In the genomic region with DNA sequence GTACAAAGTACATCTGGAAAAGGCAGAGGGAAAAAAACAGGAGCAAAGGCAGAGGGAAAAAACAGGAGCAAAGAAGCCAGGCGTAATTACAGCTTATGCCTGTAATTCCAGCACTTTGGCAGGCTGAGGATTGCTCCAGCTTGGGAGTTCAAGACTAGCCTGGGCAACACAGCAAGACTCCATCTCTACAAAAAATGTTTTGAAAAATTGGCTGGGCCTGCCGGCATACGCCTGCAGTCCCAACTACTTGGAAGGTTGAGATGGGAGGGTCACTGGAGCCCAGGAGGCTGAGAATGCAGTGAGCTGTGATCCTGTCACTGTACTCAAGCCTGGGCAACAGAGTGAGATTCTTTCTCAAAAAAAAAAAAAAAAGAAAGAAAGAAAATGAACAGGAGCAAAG, we compare ENCODE assay signal across 36 cellular contexts.
"Had no signal": no experiment of that assay in that cellular context is flagged by ENCODE, and none has a peak within 500 bp of the region (broad histone marks: within the 10 kb centered on the region; RNA-seq: fewer than 3 reads in every experiment).

No MANE protein-coding gene starts in this region.

- H3K9me3 Mint-ChIP-seq: activated B cell treated with CpG ODN at 0.5 μM for 24 hours; activated CD4-positive, alpha-beta memory T cell treated with anti-CD3 and anti-CD28 coated beads for 36 hours; activated CD4-positive, alpha-beta T cell treated with anti-CD3 and anti-CD28 coated beads, Interleukin-2, amount 10 ng/mL, durations not matched to agents 24 days and 14 days; activated CD8-positive, alpha-beta T cell treated with anti-CD3 and anti-CD28 coated beads for 36 hours; activated naive CD4-positive, alpha-beta T cell treated with anti-CD3 and anti-CD28 coated beads for 36 hours; activated naive CD4-positive, alpha-beta T cell treated with anti-CD3 and anti-CD28 coated beads, Interleukin-2, amount 50 U/mL, for 72 hours; activated naive CD8-positive, alpha-beta T cell treated with anti-CD3 and anti-CD28 coated beads for 36 hours; activated T-cell treated with anti-CD3 and anti-CD28 coated beads, Interleukin-2, amount 50 U/mL, for 4 hours; activated T-cell treated with anti-CD3 and anti-CD28 coated beads, Interleukin-2, amount 50 U/mL, for 72 hours; activated T-helper 1 cell treated with anti-CD3 and anti-CD28 coated beads, Interleukin-12 subunit alpha, Interleukin-12 subunit beta, Interleukin-2, Interleukin-4 antibody, amounts not matched to agents 30 ng/mL and 10 ng/mL and 1 ng/mL, durations not matched to agents 14 hours and 24 hours and 36 hours; activated T-helper 17 cell treated with anti-CD3 and anti-CD28 coated beads, Interleukin-2, amount 50 U/mL, for 72 hours; T-helper 1 cell treated with Interleukin-12 subunit alpha and Interleukin-12 subunit beta and Interleukin-4 antibody, amounts not matched to agents 30 μg/mL and 1 μg/mL, for 36 hours; T-helper 2 cell treated with Interferon-gamma antibody and Interleukin-4, amounts not matched to agents 5 μg/mL and 100 μg/mL, for 36 hours had no signal

- H3K36me3 ChIP-seq: adrenal gland, brain microvascular endothelial cell, breast epithelium had no signal

- H3K4me1 ChIP-seq: adrenal gland, breast epithelium had no signal

- H3K4me1 Mint-ChIP-seq: activated CD4-positive, alpha-beta T cell treated with anti-CD3 and anti-CD28 coated beads, Interleukin-2, amount 10 ng/mL, durations not matched to agents 24 days and 14 days; activated naive CD8-positive, alpha-beta T cell treated with anti-CD3 and anti-CD28 coated beads for 36 hours; activated T-helper 17 cell treated with anti-CD3 and anti-CD28 coated beads, Interleukin-2, amount 50 U/mL, for 72 hours had no signal

- DNase-seq: activated B cell treated with CpG ODN at 0.5 μM for 24 hours; activated CD4-positive, alpha-beta memory T cell treated with anti-CD3 and anti-CD28 coated beads for 36 hours; activated CD4-positive, alpha-beta T cell treated with anti-CD3 and anti-CD28 coated beads for 4 hours; activated CD4-positive, alpha-beta T cell treated with anti-CD3 and anti-CD28 coated beads, Interleukin-2, amount 10 ng/mL, durations not matched to agents 24 days and 14 days; activated CD4-positive, alpha-beta T cell treated with anti-CD3 and anti-CD28 coated beads, Interleukin-2, amount 50 U/mL, for 1 hour; activated CD4-positive, alpha-beta T cell treated with anti-CD3 and anti-CD28 coated beads, Interleukin-2, amount 50 U/mL, for 4 hours; activated CD4-positive, CD25-positive, alpha-beta regulatory T cell treated with anti-CD3 and anti-CD28 coated beads, Interleukin-2, amount 50 U/mL, for 72 hours; activated CD8-positive, alpha-beta memory T cell treated with anti-CD3 and anti-CD28 coated beads, Interleukin-2, amount 50 U/mL, for 4 hours; activated CD8-positive, alpha-beta T cell treated with anti-CD3 and anti-CD28 coated beads for 36 hours; activated effector memory CD4-positive, alpha-beta T cell treated with anti-CD3 and anti-CD28 coated beads, Interleukin-2, amount 50 U/mL, for 16 hours; activated gamma-delta T cell treated with Interleukin-2 at 50 U/mL for 16 hours; activated naive CD4-positive, alpha-beta T cell; activated naive CD4-positive, alpha-beta T cell treated with anti-CD3 and anti-CD28 coated beads for 36 hours; activated naive CD4-positive, alpha-beta T cell treated with anti-CD3 and anti-CD28 coated beads, Interleukin-2, amount 50 U/mL, for 16 hours; activated naive CD8-positive, alpha-beta T cell treated with anti-CD3 and anti-CD28 coated beads for 36 hours; activated T-cell treated with anti-CD3 and anti-CD28 coated beads for 4 hours; activated T-cell treated with anti-CD3 and anti-CD28 coated beads, Interleukin-2, amount 50 U/mL, for 1 hour; activated T-cell treated with anti-CD3 and anti-CD28 coated beads, Interleukin-2, amount 50 U/mL, for 4 hours; activated T-cell treated with anti-CD3 and anti-CD28 coated beads, Interleukin-2, amount 50 U/mL, for 72 hours; adrenal gland; amniotic stem cell; aorta; body of pancreas; brain microvascular endothelial cell; central memory CD4-positive, alpha-beta T cell; T-helper 2 cell; T-helper 9 cell had no signal

- H3K9me3 ChIP-seq: adrenal gland, body of pancreas, breast epithelium had no signal

- ATAC-seq: activated CD8-positive, alpha-beta T cell treated with anti-CD3 and anti-CD28 coated beads for 36 hours; activated naive CD4-positive, alpha-beta T cell treated with anti-CD3 and anti-CD28 coated beads, Interleukin-2, amount 50 U/mL, for 72 hours; activated T-cell treated with anti-CD3 and anti-CD28 coated beads, Interleukin-2, amount 50 U/mL, for 4 hours; activated T-cell treated with anti-CD3 and anti-CD28 coated beads, Interleukin-2, amount 50 U/mL, for 72 hours; activated T-helper 17 cell treated with anti-CD3 and anti-CD28 coated beads, Interleukin-2, amount 50 U/mL, for 72 hours had no signal

- H3K36me3 Mint-ChIP-seq: activated CD4-positive, alpha-beta memory T cell treated with anti-CD3 and anti-CD28 coated beads for 36 hours; activated naive CD4-positive, alpha-beta T cell treated with anti-CD3 and anti-CD28 coated beads, Interleukin-2, amount 50 U/mL, for 72 hours; activated naive CD8-positive, alpha-beta T cell treated with anti-CD3 and anti-CD28 coated beads for 36 hours had no signal

- H3K4me3 Mint-ChIP-seq: activated B cell treated with CpG ODN at 0.5 μM for 24 hours; activated CD4-positive, alpha-beta memory T cell treated with anti-CD3 and anti-CD28 coated beads for 36 hours; activated CD4-positive, alpha-beta T cell treated with anti-CD3 and anti-CD28 coated beads, Interleukin-2, amount 10 ng/mL, durations not matched to agents 24 days and 14 days; activated CD8-positive, alpha-beta T cell treated with anti-CD3 and anti-CD28 coated beads for 36 hours; activated naive CD4-positive, alpha-beta T cell treated with anti-CD3 and anti-CD28 coated beads for 36 hours; activated naive CD8-positive, alpha-beta T cell treated with anti-CD3 and anti-CD28 coated beads for 36 hours; activated T-cell treated with anti-CD3 and anti-CD28 coated beads, Interleukin-2, amount 50 U/mL, for 4 hours; activated T-cell treated with anti-CD3 and anti-CD28 coated beads, Interleukin-2, amount 50 U/mL, for 72 hours; activated T-helper 1 cell treated with anti-CD3 and anti-CD28 coated beads, Interleukin-12 subunit alpha, Interleukin-12 subunit beta, Interleukin-2, Interleukin-4 antibody, amounts not matched to agents 30 ng/mL and 10 ng/mL and 1 ng/mL, durations not matched to agents 14 hours and 24 hours and 36 hours; activated T-helper 17 cell treated with anti-CD3 and anti-CD28 coated beads, Interleukin-2, amount 50 U/mL, for 72 hours; T-helper 1 cell treated with Interleukin-12 subunit alpha and Interleukin-12 subunit beta and Interleukin-4 antibody, amounts not matched to agents 30 μg/mL and 1 μg/mL, for 36 hours; T-helper 2 cell treated with Interferon-gamma antibody and Interleukin-4, amounts not matched to agents 5 μg/mL and 100 μg/mL, for 36 hours had no signal

- FAIRE-seq: astrocyte, TTC549 had no signal

- H3K4me3 ChIP-seq: adrenal gland, body of pancreas, breast epithelium had no signal

- H3K27me3 ChIP-seq: adrenal gland, body of pancreas, breast epithelium had no signal

- H3K27ac ChIP-seq: adrenal gland, body of pancreas, brain microvascular endothelial cell, breast epithelium, VCaP had no signal

- H3K27ac Mint-ChIP-seq: activated B cell treated with CpG ODN at 0.5 μM for 24 hours; activated CD4-positive, alpha-beta memory T cell treated with anti-CD3 and anti-CD28 coated beads for 36 hours; activated CD4-positive, alpha-beta T cell treated with anti-CD3 and anti-CD28 coated beads, Interleukin-2, amount 10 ng/mL, durations not matched to agents 24 days and 14 days; activated CD8-positive, alpha-beta T cell treated with anti-CD3 and anti-CD28 coated beads for 36 hours; activated naive CD4-positive, alpha-beta T cell treated with anti-CD3 and anti-CD28 coated beads for 36 hours; activated naive CD4-positive, alpha-beta T cell treated with anti-CD3 and anti-CD28 coated beads, Interleukin-2, amount 50 U/mL, for 72 hours; activated naive CD8-positive, alpha-beta T cell treated with anti-CD3 and anti-CD28 coated beads for 36 hours; activated T-cell treated with anti-CD3 and anti-CD28 coated beads, Interleukin-2, amount 50 U/mL, for 72 hours; activated T-helper 1 cell treated with anti-CD3 and anti-CD28 coated beads, Interleukin-12 subunit alpha, Interleukin-12 subunit beta, Interleukin-2, Interleukin-4 antibody, amounts not matched to agents 30 ng/mL and 10 ng/mL and 1 ng/mL, durations not matched to agents 14 hours and 24 hours and 36 hours; activated T-helper 17 cell treated with anti-CD3 and anti-CD28 coated beads, Interleukin-2, amount 50 U/mL, for 72 hours; T-helper 1 cell treated with Interleukin-12 subunit alpha and Interleukin-12 subunit beta and Interleukin-4 antibody, amounts not matched to agents 30 μg/mL and 1 μg/mL, for 36 hours; T-helper 2 cell treated with Interferon-gamma antibody and Interleukin-4, amounts not matched to agents 5 μg/mL and 100 μg/mL, for 36 hours had no signal
